ENCODE assay signal across 8 cellular contexts in genomic region chr6:22025468-22026159, GRCh38.
DNase-seq lines count a peak whose midpoint lies in the region; ATAC-seq and TF ChIP-seq lines count a peak whose summit lies in the region.

No MANE protein-coding gene starts in this region.

- peak overlapping the region; percentile 86 for H2BK5ac ChIP-seq in mesendoderm (ENCODE audit: low read length)

- H3K23ac ChIP-seq in mesendoderm (ENCODE audit: low read length) = no peak overlapping the region

- H2BK15ac ChIP-seq in mesendoderm (replicated peaks; ENCODE audit: low read depth) = peak overlapping the region; percentile 96

- peaks cover 4% of the 10 kb centered on the region for H3K36me3 Mint-ChIP-seq in activated CD4-positive, alpha-beta T cell treated with anti-CD3 and anti-CD28 coated beads, Interleukin-2, amount 10 ng/mL, durations not matched to agents 24 days and 14 days (ENCODE audit: low read depth)

- no peak overlapping the region for H3K4me2 ChIP-seq in mesendoderm (ENCODE audit: low read length)

- H3K56ac ChIP-seq in mesendoderm (ENCODE audit: low read length) = peak overlapping the region; percentile 80

- no peaks in the 10 kb centered on the region for H3K79me2 ChIP-seq in mesendoderm (ENCODE audit: control insufficient read depth, insufficient read depth, low read length)

- peaks cover 11% of the 10 kb centered on the region for H3K4me1 ChIP-seq in mesendoderm (ENCODE audit: control insufficient read depth, low read depth, low read length)

- no peaks in the 10 kb centered on the region for H3K36me3 ChIP-seq in mesendoderm (ENCODE audit: control insufficient read depth, insufficient read depth, low read length)

- H2BK120ac ChIP-seq in mesendoderm (ENCODE audit: low read depth, low read length) = peak overlapping the region; percentile 82

- peak overlapping the region; percentile 45 for H3K9ac ChIP-seq in mesendoderm (ENCODE audit: low read length)

- no peak for TF ChIP-seq CTCF in choroid plexus epithelial cell (conservative IDR thresholded peaks at IDR 0.05; ENCODE audit: low read depth, low read length)

- no peaks in the 10 kb centered on the region for H3K27me3 ChIP-seq in mesendoderm (ENCODE audit: insufficient read depth, low read length, poor library complexity)

- peak overlapping the region; percentile 93 for H4K8ac ChIP-seq in mesendoderm (ENCODE audit: low read depth, low read length)

- H3K4me3 Mint-ChIP-seq in activated CD4-positive, alpha-beta T cell treated with anti-CD3 and anti-CD28 coated beads, Interleukin-2, amount 10 ng/mL, durations not matched to agents 24 days and 14 days = no peak overlapping the region

- peak overlapping the region; percentile 55 for H3K4ac ChIP-seq in mesendoderm (ENCODE audit: low read depth, low read length)

- peaks cover 17% of the 10 kb centered on the region for H3K4me1 Mint-ChIP-seq in activated CD4-positive, alpha-beta T cell treated with anti-CD3 and anti-CD28 coated beads, Interleukin-2, amount 10 ng/mL, durations not matched to agents 24 days and 14 days

- H3K79me1 ChIP-seq in mesendoderm (ENCODE audit: low read length) = peaks cover 4% of the 10 kb centered on the region

- H3K27me3 Mint-ChIP-seq in activated CD4-positive, alpha-beta T cell treated with anti-CD3 and anti-CD28 coated beads, Interleukin-2, amount 10 ng/mL, durations not matched to agents 24 days and 14 days = no peaks in the 10 kb centered on the region

- H2AK5ac ChIP-seq in mesendoderm (ENCODE audit: low read length) = no peak overlapping the region

- H3K18ac ChIP-seq in mesendoderm (ENCODE audit: low read length) = peak overlapping the region; percentile 97

- H3K27ac Mint-ChIP-seq in activated CD4-positive, alpha-beta T cell treated with anti-CD3 and anti-CD28 coated beads, Interleukin-2, amount 10 ng/mL, durations not matched to agents 24 days and 14 days = peak overlapping the region; percentile 72

- peak overlapping the region; percentile 96 for H3K27ac ChIP-seq in mesendoderm (ENCODE audit: low read depth, low read length)

- WGBS in mesendoderm (ENCODE audit: extremely low coverage, insufficient coverage, low lambda C conversion rate) = no CpG with 5 or more reads among the region's 9 CpGs

- intact Hi-C loops in activated CD4-positive, alpha-beta T cell treated with anti-CD3 and anti-CD28 coated beads, Interleukin-2, amount 10 ng/mL, durations not matched to agents 24 days and 14 days (cut with micrococcal nuclease) = no loop called here

- ATAC-seq in HG02610 (IDR thresholded peaks at IDR 0.05; ENCODE audit: unreplicated experiment) = peak; percentile 70

- peak overlapping the region; percentile 74 for H4K5ac ChIP-seq in mesendoderm (ENCODE audit: low read length)

- no peak overlapping the region for H3K4me3 ChIP-seq in choroid plexus epithelial cell (ENCODE audit: low read depth, low read length)
- H3K4me3 ChIP-seq in mesendoderm (ENCODE audit: low read length) = no peak overlapping the region

- H3K9me3 Mint-ChIP-seq in activated CD4-positive, alpha-beta T cell treated with anti-CD3 and anti-CD28 coated beads, Interleukin-2, amount 10 ng/mL, durations not matched to agents 24 days and 14 days = peaks cover 8% of the 10 kb centered on the region

- peak; percentile 67 for DNase-seq in activated CD4-positive, alpha-beta T cell treated with anti-CD3 and anti-CD28 coated beads, Interleukin-2, amount 10 ng/mL, durations not matched to agents 24 days and 14 days
- DNase-seq in activated CD4-positive, alpha-beta T cell treated with anti-CD3 and anti-CD28 coated beads for 1 hour = no peak
- peak; percentile 76 to 89 for DNase-seq in NOMO-1 (lab: John Stamatoyannopoulos, UW; ENCODE audit: unreplicated experiment in 2 of 2)
- peak; percentile 80 for DNase-seq in choroid plexus epithelial cell (ENCODE audit: low read depth)
- peak; percentile 98 for DNase-seq in mesendoderm
- no peak for DNase-seq in NCI-H345 treated with DMSO at 0.1 percent for 48 hours (lab: John Stamatoyannopoulos, UW; ENCODE audit: unreplicated experiment)
- DNase-seq in NCI-H2196 treated with DMSO at 0.1 percent for 48 hours (lab: John Stamatoyannopoulos, UW; ENCODE audit: unreplicated experiment) = no peak

Comparison
In these comparisons a context has a peak if more than half of its experiments do, and no peak if none do; other contexts are left out.
1. DNase-seq: peak in activated CD4-positive, alpha-beta T cell treated with anti-CD3 and anti-CD28 coated beads, Interleukin-2, amount 10 ng/mL, durations not matched to agents 24 days and 14 days (single experiment), NOMO-1 (2 of 2), choroid plexus epithelial cell (single experiment) and mesendoderm (single experiment); none in activated CD4-positive, alpha-beta T cell treated with anti-CD3 and anti-CD28 coated beads for 1 hour (single experiment), NCI-H345 treated with DMSO at 0.1 percent for 48 hours (single experiment) and NCI-H2196 treated with DMSO at 0.1 percent for 48 hours (single experiment).